In genomic region chrX:111338095-111338698, GRCh38 we compare ENCODE assay signal across 23 cellular contexts.
"Had no signal": no experiment of that assay in that cellular context is flagged by ENCODE, and none has a peak within 500 bp of the region (broad histone marks: within the 10 kb centered on the region; RNA-seq: fewer than 3 reads in every experiment).

No MANE protein-coding gene starts in this region.

- H3K27me3 Mint-ChIP-seq: stimulated activated naive CD8-positive, alpha-beta T cell treated with anti-CD3 and anti-CD28 coated beads, Interleukin-15, Interleukin-2, amounts not matched to agents 100 ng/mL and 50 ng/mL, for 24 hours had no signal

- H3K9me3 Mint-ChIP-seq: natural killer cell; nephron progenitor cell; neural progenitor cell; stimulated activated naive CD8-positive, alpha-beta T cell treated with anti-CD3 and anti-CD28 coated beads, Interleukin-15, Interleukin-2, amounts not matched to agents 100 ng/mL and 50 ng/mL, for 24 hours had no signal

- H3K4me1 Mint-ChIP-seq: naive B cell; natural killer cell; nephron progenitor cell; neural progenitor cell; stimulated activated naive B cell treated with anti-CD40 and anti-IgM and Interleukin-4, amounts not matched to agents 10 μg/mL and 1 μg/mL and 100 μg/mL, for 72 hours had no signal

- DNase-seq: kidney glomerular epithelial cell; left cardiac atrium; left lung; lower lobe of right lung; mammary epithelial cell; mesenchymal stem cell; naive B cell; natural killer cell; nephron progenitor cell; ovary; posterior cingulate gyrus; retina; right cardiac atrium; stimulated activated CD4-positive, alpha-beta T cell treated with anti-CD3 and anti-CD28 coated beads, Interleukin-12 subunit alpha, Interleukin-12 subunit beta, amount 100 ng/mL, for 4 hours; stimulated activated CD4-positive, alpha-beta T cell treated with anti-CD3 and anti-CD28 coated beads, Interleukin-15, amount 100 ng/mL, for 24 hours; stimulated activated CD4-positive, alpha-beta T cell treated with anti-CD3 and anti-CD28 coated beads, Interleukin-2, amount 100 ng/mL, for 24 hours; stimulated activated CD4-positive, alpha-beta T cell treated with anti-CD3 and anti-CD28 coated beads, Interleukin-4, amount 100 ng/mL, for 1 hour; stimulated activated naive B cell treated with anti-CD40 and anti-IgM and Interleukin-4, amounts not matched to agents 10 μg/mL and 1 μg/mL and 100 μg/mL, for 72 hours; tibial artery; trophoblast cell; upper lobe of right lung had no signal

- H3K27ac Mint-ChIP-seq: naive B cell; natural killer cell; nephron progenitor cell; neural progenitor cell; stimulated activated naive B cell treated with anti-CD40 and anti-IgM and Interleukin-4, amounts not matched to agents 10 μg/mL and 1 μg/mL and 100 μg/mL, for 72 hours; stimulated activated naive CD8-positive, alpha-beta T cell treated with anti-CD3 and anti-CD28 coated beads, Interleukin-15, Interleukin-2, amounts not matched to agents 100 ng/mL and 50 ng/mL, for 24 hours had no signal

- H3K4me3 Mint-ChIP-seq: naive B cell; natural killer cell; nephron progenitor cell; neural progenitor cell; stimulated activated naive B cell treated with anti-CD40 and anti-IgM and Interleukin-4, amounts not matched to agents 10 μg/mL and 1 μg/mL and 100 μg/mL, for 72 hours; stimulated activated naive CD8-positive, alpha-beta T cell treated with anti-CD3 and anti-CD28 coated beads, Interleukin-15, Interleukin-2, amounts not matched to agents 100 ng/mL and 50 ng/mL, for 24 hours had no signal

- H3K36me3 Mint-ChIP-seq: naive B cell; natural killer cell; neural progenitor cell; stimulated activated naive B cell treated with anti-CD40 and anti-IgM and Interleukin-4, amounts not matched to agents 10 μg/mL and 1 μg/mL and 100 μg/mL, for 72 hours had no signal
